Comparison of ENCODE assay signal across 10 cellular contexts in genomic region chr1:23122023-23122738, GRCh38. TPM values are rescaled to one million over a fixed set of nuclear protein-coding genes. Genes with fewer than 3 reads are reported as not detected.
A peak's percentile ranks its signal among the peaks of the same experiment; 100 is the strongest.
DNase-seq lines count a peak whose midpoint lies in the region; ATAC-seq, FAIRE-seq and TF ChIP-seq lines count a peak whose summit lies in the region.
"Had no signal": no experiment of that assay in that cellular context is flagged by ENCODE, and none has a peak within 500 bp of the region (broad histone marks: within the 10 kb centered on the region; RNA-seq: fewer than 3 reads in every experiment).

No MANE protein-coding gene starts in this region.

- no peaks in the 10 kb centered on the region for H3K9me3 ChIP-seq in testis
- H3K9me3 ChIP-seq: SJSA1 had no signal

- no peak for TF ChIP-seq POLR2A in testis (IDR thresholded peaks at IDR 0.05)

- ATAC-seq in left colon (peak; percentile 74), GM18868 (IDR thresholded peaks at IDR 0.05; ENCODE audit: unreplicated experiment) (no peak), GM21576 (IDR thresholded peaks at IDR 0.05; ENCODE audit: unreplicated experiment) (no peak)

- 37% methylated on average over 4 of the region's 4 CpGs for WGBS in testis, 2 donors

- DNase-seq in bronchial epithelial cell (ENCODE audit: low read depth) (peak; percentile 26), left colon (peak; percentile 58 to 66), testis (peak; percentile 21), putamen (ENCODE audit: low spot score) (no peak)
- DNase-seq in stimulated activated CD4-positive, alpha-beta T cell treated with anti-CD3 and anti-CD28 coated beads, Interleukin-2, amount 100 ng/mL, for 24 hours, result no peak
- DNase-seq: KG1 had no signal

- H3K27ac ChIP-seq in testis, result no peak overlapping the region
- H3K27ac ChIP-seq: SJSA1 had no signal

- TF ChIP-seq EP300 in Ishikawa (IDR thresholded peaks at IDR 0.05; ENCODE audit: borderline replicate concordance), result no peak

- TF ChIP-seq RAD21 in Ishikawa (IDR thresholded peaks at IDR 0.05; ENCODE audit: low read depth), result no peak

- H3K27me3 ChIP-seq in bronchial epithelial cell (ENCODE audit: control insufficient read depth, insufficient read depth, low read length) (no peaks in the 10 kb centered on the region), testis (no peaks in the 10 kb centered on the region)
- H3K27me3 ChIP-seq: SJSA1 had no signal

- no peak for FAIRE-seq in bronchial epithelial cell (lab: Jason Lieb, UNC)

- H3K36me3 ChIP-seq in bronchial epithelial cell (ENCODE audit: control insufficient read depth, insufficient read depth, low read length) (no peaks in the 10 kb centered on the region), testis (ENCODE audit: low read depth, missing control alignments) (no peaks in the 10 kb centered on the region)

- no peak overlapping the region for H3K4me3 ChIP-seq in bronchial epithelial cell (ENCODE audit: low read depth, low read length)
- no peak overlapping the region for H3K4me3 ChIP-seq in testis
- H3K4me3 ChIP-seq: SJSA1 had no signal

- intact Hi-C loops in left colon (cut with DNase I, micrococcal nuclease) (no loop called here), testis (cut with DNase I; ENCODE audit: low total_unique reads) (no loop called here)

- H3K4me1 ChIP-seq in testis, result peaks cover 4% of the 10 kb centered on the region

- no peak for TF ChIP-seq CTCF in bronchial epithelial cell (IDR thresholded peaks at IDR 0.05; ENCODE audit: insufficient read depth, low read length, severe bottlenecking)
- no peak for TF ChIP-seq CTCF in testis (IDR thresholded peaks at IDR 0.05)

TF ChIP-seq in Ishikawa, 13 proteins besides CTCF, POLR2A, EP300 and RAD21:
- TF ChIP-seq YY1 (IDR thresholded peaks at IDR 0.05; ENCODE audit: low read depth) (no peak), TAF1 (IDR thresholded peaks at IDR 0.05; ENCODE audit: low read depth) (no peak), USF1 (IDR thresholded peaks at IDR 0.05) (no peak), NFIC (IDR thresholded peaks at IDR 0.05) (peak; percentile 12; the same call in 1 of the 2 replicates), CEBPB (IDR thresholded peaks at IDR 0.05) (no peak)

RNA-seq across cellular contexts. Expression of gene LUZP1, which starts 46.5 kb away (rescaled TPM):
- total RNA-seq in bronchial epithelial cell (17.6 and 19.6 TPM in 2 replicates), left colon (10 to 100 TPM; 43.7 to 57.8 TPM), testis (10 to 100 TPM; 20.3 to 36.2 TPM)
- polyA plus RNA-seq in testis (ENCODE audit: insufficient read depth, low read depth, low replicate concordance), result 14.4 TPM

Comparison
In these comparisons a context has a peak if more than half of its experiments do, and no peak if none do; other contexts are left out.
1. DNase-seq: peak in bronchial epithelial cell (single experiment), left colon (2 of 2) and testis (single experiment); none in putamen (single experiment) and stimulated activated CD4-positive, alpha-beta T cell treated with anti-CD3 and anti-CD28 coated beads, Interleukin-2, amount 100 ng/mL, for 24 hours (0 of 2).